ENCODE assay signal across 30 cellular contexts in genomic region chr13:75470676-75471075, GRCh38.
"Had no signal": no experiment of that assay in that cellular context is flagged by ENCODE, and none has a peak within 500 bp of the region (broad histone marks: within the 10 kb centered on the region; RNA-seq: fewer than 3 reads in every experiment).

No MANE protein-coding gene starts in this region.

- H3K27me3 ChIP-seq: neutrophil, pancreas, right lobe of liver, sigmoid colon, spleen, suprapubic skin, testis, tibial nerve, upper lobe of left lung, vagina had no signal

- H3K27ac ChIP-seq: neutrophil, pancreas, prostate gland, right lobe of liver, sigmoid colon, spleen, suprapubic skin, testis, tibial nerve, upper lobe of left lung, vagina had no signal

- ATAC-seq: naive thymus-derived CD8-positive, alpha-beta T cell; natural killer cell treated with Interleukin-12 subunit alpha and Interleukin-12 subunit beta and Interleukin-15 and Interleukin-18, amount 100 ng/mL, for 72 hours; pancreas; right cardiac atrium; right lobe of liver; stimulated activated memory B cell treated with anti-CD40 and anti-IgM and Interleukin-4, amounts not matched to agents 10 μg/mL and 1 μg/mL and 100 μg/mL, for 72 hours; stimulated activated naive CD8-positive, alpha-beta T cell treated with anti-CD3 and anti-CD28 coated beads, Interleukin-15, amount 100 ng/mL, for 72 hours; stimulated activated naive CD8-positive, alpha-beta T cell treated with anti-CD3 and anti-CD28 coated beads, Interleukin-15, Interleukin-2, amounts not matched to agents 100 U/mL and 50 U/mL, for 24 hours had no signal

- DNase-seq: naive B cell; naive thymus-derived CD8-positive, alpha-beta T cell; nephron progenitor cell; nucleus accumbens; pancreas; right cardiac atrium; right lobe of liver; sigmoid colon; spleen; stimulated activated CD4-positive, alpha-beta T cell treated with anti-CD3 and anti-CD28 coated beads, Interleukin-12 subunit alpha, Interleukin-12 subunit beta, amount 100 ng/mL, for 4 hours; stimulated activated CD4-positive, alpha-beta T cell treated with anti-CD3 and anti-CD28 coated beads, Interleukin-1b, Interleukin-23, amount 100 ng/mL, for 48 hours; stimulated activated CD4-positive, alpha-beta T cell treated with anti-CD3 and anti-CD28 coated beads, Interleukin-4, amount 100 ng/mL, for 1 hour; stimulated activated CD4-positive, alpha-beta T cell treated with anti-CD3 and anti-CD28 coated beads, Interleukin-4, amount 100 ng/mL, for 4 hours; stimulated activated CD8-positive, alpha-beta memory T cell treated with anti-CD3 and anti-CD28 coated beads, Interleukin-4, amount 100 ng/mL, for 48 hours; stimulated activated naive CD4-positive, alpha-beta T cell; stimulated activated naive CD8-positive, alpha-beta T cell treated with anti-CD3 and anti-CD28 coated beads, Interleukin-15, amount 100 ng/mL, for 72 hours; stimulated activated naive CD8-positive, alpha-beta T cell treated with anti-CD3 and anti-CD28 coated beads, Interleukin-15, Interleukin-2, amounts not matched to agents 100 U/mL and 50 U/mL, for 24 hours; substantia nigra; testis; trophoblast cell; upper lobe of left lung had no signal

- H3K4me1 ChIP-seq: sigmoid colon, spleen, testis, upper lobe of left lung had no signal

- H3K9me3 ChIP-seq: neutrophil, pancreas, prostate gland, right lobe of liver, sigmoid colon, spleen, suprapubic skin, testis, tibial nerve, upper lobe of left lung, vagina had no signal

- H3K4me3 ChIP-seq: pancreas, prostate gland, right lobe of liver, sigmoid colon, skin epidermis, smooth muscle cell, spleen, suprapubic skin, testis, tibial nerve, upper lobe of left lung, vagina had no signal

- H3K36me3 ChIP-seq: neutrophil, pancreas, prostate gland, right lobe of liver, sigmoid colon, spleen, suprapubic skin, tibial nerve, upper lobe of left lung, vagina had no signal
